Comparison of ENCODE assay signal across 25 cellular contexts in genomic region chr21:45926281-45926680, GRCh38. TPM values are rescaled to one million over a fixed set of nuclear protein-coding genes. Genes with fewer than 3 reads are reported as not detected.
A peak's percentile ranks its signal among the peaks of the same experiment; 100 is the strongest.
DNase-seq lines count a peak whose midpoint lies in the region; ATAC-seq, FAIRE-seq and TF ChIP-seq lines count a peak whose summit lies in the region.
"Had no signal": no experiment of that assay in that cellular context is flagged by ENCODE, and none has a peak within 500 bp of the region (broad histone marks: within the 10 kb centered on the region; RNA-seq: fewer than 3 reads in every experiment).

No MANE protein-coding gene starts in this region.

- H3K27ac Mint-ChIP-seq in naive thymus-derived CD4-positive, alpha-beta T cell = peak overlapping the region in 6 of 9 donors; percentile 15 to 78 (median 58)
- H3K27ac Mint-ChIP-seq: IgD-negative memory B cell; T-helper 1 cell treated with Interleukin-12 subunit alpha and Interleukin-12 subunit beta and Interleukin-4 antibody, amounts not matched to agents 30 μg/mL and 1 μg/mL, for 36 hours had no signal

- H3K4me3 ChIP-seq in IMR-90 (ENCODE audit: insufficient read depth, low read depth, low read length) (no peak overlapping the region), choroid plexus epithelial cell (ENCODE audit: low read depth, low read length) (no peak overlapping the region)
- H3K4me3 ChIP-seq in naive thymus-derived CD4-positive, alpha-beta T cell (ENCODE audit: low read length) = no peak overlapping the region
- H3K4me3 ChIP-seq: coronary artery, pancreas, suprapubic skin had no signal

- H2AK5ac ChIP-seq in IMR-90 (ENCODE audit: low read depth, low read length) = no peak overlapping the region

- no peak for TF ChIP-seq RAD21 in IMR-90 (IDR thresholded peaks at IDR 0.05; ENCODE audit: low read length)

- H4K20me1 ChIP-seq in IMR-90 (ENCODE audit: insufficient read depth, low read length) = no peaks in the 10 kb centered on the region

- H4K5ac ChIP-seq in IMR-90 (ENCODE audit: low read depth, low read length) = no peak overlapping the region

- H3K27me3 Mint-ChIP-seq in naive thymus-derived CD4-positive, alpha-beta T cell = no peaks in the 10 kb centered on the region
- H3K27me3 Mint-ChIP-seq: naive B cell had no signal

- H3K79me1 ChIP-seq in IMR-90 (ENCODE audit: low read depth in 1 of 2, low read length in 2 of 2) = no peaks in the 10 kb centered on the region

- TF ChIP-seq CTCF in IMR-90 (conservative IDR thresholded peaks at IDR 0.05; ENCODE audit: low read depth, low read length) (0 out of 2 replicates have a peak, but pooled peaks have one; percentile 13), choroid plexus epithelial cell (conservative IDR thresholded peaks at IDR 0.05; ENCODE audit: low read depth, low read length) (peak; percentile 42), D721Med (IDR thresholded peaks at IDR 0.05; ENCODE audit: insufficient read depth, missing control alignments) (no peak)

- H3K36me3 ChIP-seq in IMR-90 (ENCODE audit: control insufficient read depth, insufficient read depth, low read length) = no peaks in the 10 kb centered on the region
- no peaks in the 10 kb centered on the region for H3K36me3 ChIP-seq in naive thymus-derived CD4-positive, alpha-beta T cell (ENCODE audit: control insufficient read depth in 2 of 3, insufficient read depth in 3 of 3, low read length in 3 of 3)
- H3K36me3 ChIP-seq: pancreas, suprapubic skin had no signal

- H2AFZ ChIP-seq in IMR-90 (replicated peaks; ENCODE audit: low read length, poor library complexity) = no peak overlapping the region

- H2AK9ac ChIP-seq in IMR-90 (replicated peaks; ENCODE audit: low read depth, low read length, poor library complexity) = no peak overlapping the region

- H3K23ac ChIP-seq in IMR-90 (ENCODE audit: low read depth, low read length) = no peak overlapping the region

- H3K18ac ChIP-seq in IMR-90 (ENCODE audit: low read depth, low read length) = no peak overlapping the region

- no peaks in the 10 kb centered on the region for H3K36me3 Mint-ChIP-seq in naive thymus-derived CD4-positive, alpha-beta T cell
- H3K36me3 Mint-ChIP-seq: IgD-negative memory B cell, naive B cell had no signal

- DNase-seq in AG08395 (ENCODE audit: low spot score) (peak; percentile 15), IMR-90 (no peak), choroid plexus epithelial cell (ENCODE audit: low read depth) (peak; percentile 20), GM03348 (ENCODE audit: low spot score) (no peak), D721Med (ENCODE audit: insufficient read length, low spot score) (no peak), LoVo (ENCODE audit: low spot score) (no peak)
- no peak for DNase-seq in naive thymus-derived CD4-positive, alpha-beta T cell
- DNase-seq: activated CD8-positive, alpha-beta memory T cell treated with anti-CD3 and anti-CD28 coated beads, Interleukin-2, amount 50 U/mL, for 4 hours; foreskin melanocyte; HCEC 1CT; kidney glomerular epithelial cell; naive B cell; NCI-H1694; NCI-H2171 treated with DMSO at 0.1 percent for 48 hours; NCI-H526 treated with DMSO at 0.1 percent for 48 hours; pancreas; SHP77 had no signal

- peaks cover 7% of the 10 kb centered on the region for H3K4me1 ChIP-seq in IMR-90 (ENCODE audit: control insufficient read depth, insufficient read depth, low read length)
- peaks cover 0 to 14% of the 10 kb centered on the region in 2 donors for H3K4me1 ChIP-seq in naive thymus-derived CD4-positive, alpha-beta T cell (ENCODE audit: control insufficient read depth in 2 of 2, insufficient read depth in 2 of 2, low read length in 2 of 2)
- H3K4me1 ChIP-seq: pancreas had no signal

- H2BK5ac ChIP-seq in IMR-90 (ENCODE audit: low read depth, low read length, poor library complexity, severe bottlenecking) = no peak overlapping the region

- H3K27me3 ChIP-seq in IMR-90 (ENCODE audit: control insufficient read depth, insufficient read depth, low read length) = no peaks in the 10 kb centered on the region; the same call in 1 of the 2 replicates
- no peaks in the 10 kb centered on the region for H3K27me3 ChIP-seq in naive thymus-derived CD4-positive, alpha-beta T cell (ENCODE audit: control insufficient read depth in 2 of 2, insufficient read depth in 2 of 2, low read length in 2 of 2)
- H3K27me3 ChIP-seq: pancreas, suprapubic skin had no signal

- intact Hi-C loops in IMR-90 (cut with micrococcal nuclease) = no loop called here
- intact Hi-C loops in naive thymus-derived CD4-positive, alpha-beta T cell (cut with micrococcal nuclease) = no loop called here

- no peaks in the 10 kb centered on the region for H3K9me3 ChIP-seq in IMR-90 (ENCODE audit: control insufficient read depth, insufficient read depth, low read length)
- H3K9me3 ChIP-seq in naive thymus-derived CD4-positive, alpha-beta T cell (ENCODE audit: control insufficient read depth in 2 of 3, low read length in 3 of 3) = no peaks in the 10 kb centered on the region
- H3K9me3 ChIP-seq: pancreas, suprapubic skin had no signal

- no peak for FAIRE-seq in D721Med (lab: Jason Lieb, UNC)
- FAIRE-seq: endometrium, pancreas had no signal

- 76% methylated on average over 3 of the region's 11 CpGs; no CpG with 5 or more reads in 1 of the 2 experiments for WGBS in IMR-90 (ENCODE audit: extremely low coverage in 2 of 2, insufficient read length in 1 of 2), 2 experiments

- no peak overlapping the region for H3K4me2 ChIP-seq in IMR-90 (ENCODE audit: low read depth, low read length)

- H2BK120ac ChIP-seq in IMR-90 (ENCODE audit: low read depth, low read length) = no peak overlapping the region

- H3K9ac ChIP-seq in IMR-90 (ENCODE audit: low read depth, low read length) = no peak overlapping the region

- in situ Hi-C loops in IMR-90 (cut with MboI; ENCODE audit: low sequenced_read_pairs) = loop anchor here (10.0 kb wide), 1 partner anchor 361 kb away; no protein-coding TSS in a partner anchor

- ATAC-seq in IMR-90 (ENCODE audit: low read depth) = no peak
- no peak for ATAC-seq in naive thymus-derived CD4-positive, alpha-beta T cell
- no peak for ATAC-seq in HG03045 (IDR thresholded peaks at IDR 0.05; ENCODE audit: unreplicated experiment)
- ATAC-seq: pancreas, sciatic nerve had no signal

- H3K9me3 Mint-ChIP-seq in naive thymus-derived CD4-positive, alpha-beta T cell = peaks cover 0 to 2% (median 0%) of the 10 kb centered on the region in 11 donors
- H3K9me3 Mint-ChIP-seq: IgD-negative memory B cell; T-helper 1 cell treated with Interleukin-12 subunit alpha and Interleukin-12 subunit beta and Interleukin-4 antibody, amounts not matched to agents 30 μg/mL and 1 μg/mL, for 36 hours had no signal

- H3K4ac ChIP-seq in IMR-90 (ENCODE audit: low read depth, low read length) = no peak overlapping the region

- H3K9me1 ChIP-seq in IMR-90 (ENCODE audit: insufficient read depth, low read length) = peaks cover 6% of the 10 kb centered on the region; the same call in 1 of the 2 replicates

- peaks cover 0 to 22% (median 17%) of the 10 kb centered on the region in 7 donors for H3K4me1 Mint-ChIP-seq in naive thymus-derived CD4-positive, alpha-beta T cell
- H3K4me1 Mint-ChIP-seq: naive B cell had no signal

- H3K27ac ChIP-seq in IMR-90 (ENCODE audit: insufficient read depth, low read length) = no peak overlapping the region
- no peak overlapping the region for H3K27ac ChIP-seq in naive thymus-derived CD4-positive, alpha-beta T cell (ENCODE audit: low read depth, low read length)
- H3K27ac ChIP-seq: coronary artery, HL-60, pancreas, suprapubic skin had no signal

- H2BK15ac ChIP-seq in IMR-90 (ENCODE audit: low read depth, low read length) = no peak overlapping the region

- CTCF ChIA-PET in IMR-90 (lab: Yijun Ruan, JAX) = no interaction called here
- CTCF ChIA-PET in naive thymus-derived CD4-positive, alpha-beta T cell (lab: Charles Lee) = no interaction called here

- no peak overlapping the region for H3K56ac ChIP-seq in IMR-90 (ENCODE audit: extremely low read depth, insufficient read depth, low read length)

- H4K91ac ChIP-seq in IMR-90 (ENCODE audit: insufficient read depth, low read depth, low read length) = no peak overlapping the region

- BruUV-seq in IMR-90 (replicated peaks; lab: Mats Ljungman, UMichigan) = no TSS peak

- H4K8ac ChIP-seq in IMR-90 (ENCODE audit: low read depth in 2 of 2, low read length in 2 of 2) = no peak overlapping the region

- no peak overlapping the region for H2BK20ac ChIP-seq in IMR-90 (ENCODE audit: low read depth, low read length)

- dilution Hi-C loops in IMR-90 (cut with HindIII; ENCODE audit: low sequenced_read_pairs, unreplicated experiment) = no loop called here

- no peak overlapping the region for H3K4me3 Mint-ChIP-seq in naive thymus-derived CD4-positive, alpha-beta T cell
- H3K4me3 Mint-ChIP-seq: IgD-negative memory B cell; naive B cell; T-helper 1 cell treated with Interleukin-12 subunit alpha and Interleukin-12 subunit beta and Interleukin-4 antibody, amounts not matched to agents 30 μg/mL and 1 μg/mL, for 36 hours had no signal

- TF ChIP-seq POLR2A in IMR-90 (IDR thresholded peaks at IDR 0.05; ENCODE audit: low read depth, low read length) = no peak

- POLR2A ChIA-PET in IMR-90 (lab: Charles Lee; ENCODE audit: unreplicated experiment) = no interaction called here
- POLR2A ChIA-PET in naive thymus-derived CD4-positive, alpha-beta T cell (lab: Charles Lee) = no interaction called here

- H3K14ac ChIP-seq in IMR-90 (replicated peaks; ENCODE audit: low read depth, low read length) = no peak overlapping the region

TF ChIP-seq in IMR-90, 13 proteins besides CTCF, POLR2A, EP300 and RAD21 (continues in another document):
- TF ChIP-seq, protein P1, sequence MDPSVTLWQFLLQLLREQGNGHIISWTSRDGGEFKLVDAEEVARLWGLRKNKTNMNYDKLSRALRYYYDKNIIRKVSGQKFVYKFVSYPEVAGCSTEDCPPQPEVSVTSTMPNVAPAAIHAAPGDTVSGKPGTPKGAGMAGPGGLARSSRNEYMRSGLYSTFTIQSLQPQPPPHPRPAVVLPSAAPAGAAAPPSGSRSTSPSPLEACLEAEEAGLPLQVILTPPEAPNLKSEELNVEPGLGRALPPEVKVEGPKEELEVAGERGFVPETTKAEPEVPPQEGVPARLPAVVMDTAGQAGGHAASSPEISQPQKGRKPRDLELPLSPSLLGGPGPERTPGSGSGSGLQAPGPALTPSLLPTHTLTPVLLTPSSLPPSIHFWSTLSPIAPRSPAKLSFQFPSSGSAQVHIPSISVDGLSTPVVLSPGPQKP (IDR thresholded peaks at IDR 0.05; ENCODE audit: borderline replicate concordance, low read depth, low read length) = no peak
- TF ChIP-seq CHD1 (IDR thresholded peaks at IDR 0.05; ENCODE audit: low read depth, low read length) = no peak
- TF ChIP-seq MAZ (IDR thresholded peaks at IDR 0.05; ENCODE audit: borderline replicate concordance, low read depth, low read length) = no peak
- no peak for TF ChIP-seq RFX5 (IDR thresholded peaks at IDR 0.05; ENCODE audit: low read depth, low read length)

RNA-seq across cellular contexts. Expression of gene COL6A1, which starts 55.3 kb away (rescaled TPM):
- total RNA-seq in IMR-90 (2012; rRNA removed) = 173 and 186 TPM in 2 replicates
- polyA plus RNA-seq in IMR-90 (2012; rRNA removed) = 1,556 and 1,578 TPM in 2 replicates
- polyA plus RNA-seq in IMR-90 (2012; cell fraction: cytosol; rRNA removed) = 1,992 and 3,331 TPM in 2 replicates
- 5,237 and 11,886 TPM in 2 replicates for polyA plus RNA-seq in IMR-90 (2012; cell fraction: nucleus; rRNA removed; ENCODE audit: low replicate concordance)
- total RNA-seq in naive thymus-derived CD4-positive, alpha-beta T cell = 10 to 100 TPM in 2 of 5 experiments, 1 to 10 TPM in 2, under 1 TPM in 1; 0.22 to 17.1 (median 9.5) TPM
- polyA plus RNA-seq in naive thymus-derived CD4-positive, alpha-beta T cell = 1 to 10 TPM in 1 of 2 donors, under 1 TPM in 1; 0.92 to 2.4 TPM
- polyA plus RNA-seq: IgD-negative memory B cell had no signal

Comparison
In these comparisons a context has a peak if more than half of its experiments do, and no peak if none do; other contexts are left out.
1. DNase-seq: peak in AG08395 (single experiment) and choroid plexus epithelial cell (single experiment); none in IMR-90 (single experiment), naive thymus-derived CD4-positive, alpha-beta T cell (0 of 9), GM03348 (single experiment), D721Med (single experiment) and LoVo (single experiment).